16 cellular contexts compared by ENCODE assay signal in the genomic region with DNA sequence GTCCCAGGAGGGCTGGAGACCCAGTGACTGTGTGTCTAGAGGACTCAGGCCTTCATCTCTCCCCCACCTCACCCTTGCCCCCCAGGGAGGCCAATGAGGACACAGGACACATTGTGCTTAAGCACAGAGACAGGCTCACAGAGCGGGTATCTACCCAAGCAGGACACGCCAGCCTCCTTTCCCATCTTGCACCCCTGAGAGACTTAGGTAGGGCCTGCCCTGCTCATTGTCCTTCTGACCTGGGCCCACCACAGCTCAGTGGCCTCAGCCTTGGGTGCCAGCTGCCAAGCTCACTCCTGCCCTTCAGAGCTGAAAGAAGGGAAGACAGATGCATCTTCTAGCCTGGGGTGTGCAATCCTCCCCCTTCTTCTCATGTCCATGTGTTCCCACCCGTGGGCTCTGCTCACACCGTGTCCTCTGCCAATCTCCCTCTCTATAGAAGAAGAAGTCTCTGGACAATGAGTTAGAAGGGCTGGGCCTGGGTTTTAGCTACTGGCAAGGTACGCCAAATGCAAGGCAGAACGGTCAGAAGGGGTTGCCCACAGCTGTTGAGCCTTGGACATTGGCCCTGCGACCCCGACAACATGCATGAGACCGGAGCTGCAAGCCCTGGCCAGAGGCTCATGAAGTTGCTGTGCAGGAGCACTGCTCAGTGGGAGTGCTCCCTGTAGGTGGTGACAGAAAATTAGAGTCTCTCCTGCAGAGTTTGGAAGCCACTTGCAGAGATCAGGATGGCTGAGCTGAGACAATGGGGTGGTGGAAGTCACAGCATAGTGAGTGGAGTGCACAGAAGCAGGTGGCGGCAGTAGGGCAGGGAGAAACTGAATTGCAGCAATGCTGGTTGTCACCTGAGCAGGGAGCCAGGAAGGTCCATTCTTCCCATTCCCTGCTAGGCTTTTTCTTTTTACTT. TPM values are rescaled to one million over a fixed set of nuclear protein-coding genes. Genes with fewer than 3 reads are reported as not detected.
DNase-seq lines count a peak whose midpoint lies in the region; ATAC-seq and TF ChIP-seq lines count a peak whose summit lies in the region.
"Had no signal": no experiment of that assay in that cellular context is flagged by ENCODE, and none has a peak within 500 bp of the region (broad histone marks: within the 10 kb centered on the region; RNA-seq: fewer than 3 reads in every experiment).

No MANE protein-coding gene starts in this region.

- H3K4me3 Mint-ChIP-seq in T-helper 17 cell (no peak overlapping the region), neural crest cell (no peak overlapping the region), osteocyte (ENCODE audit: unreplicated experiment) (no peak overlapping the region)

- no peaks in the 10 kb centered on the region for H3K9me3 ChIP-seq in T-helper 17 cell (ENCODE audit: control insufficient read depth, low read length, poor library complexity, severe bottlenecking)
- H3K9me3 ChIP-seq: A549, Caco-2 had no signal

- H3K9me3 Mint-ChIP-seq in neural crest cell = no peaks in the 10 kb centered on the region
- H3K9me3 Mint-ChIP-seq in osteocyte (ENCODE audit: unreplicated experiment) = no peaks in the 10 kb centered on the region

- H3K27ac Mint-ChIP-seq in T-helper 17 cell (peak overlapping the region; percentile 56), neural crest cell (ENCODE audit: unreplicated experiment) (peak overlapping the region; percentile 57), osteocyte (ENCODE audit: unreplicated experiment) (no peak overlapping the region)

- no peak for TF ChIP-seq CTCF in neural crest cell (conservative IDR thresholded peaks at IDR 0.05)
- no peak for TF ChIP-seq CTCF in osteocyte (IDR thresholded peaks at IDR 0.05)

- H3K36me3 Mint-ChIP-seq in T-helper 17 cell (ENCODE audit: low read depth) (peaks cover 2% of the 10 kb centered on the region), neural crest cell (ENCODE audit: low read depth) (no peaks in the 10 kb centered on the region), osteocyte (ENCODE audit: unreplicated experiment) (no peaks in the 10 kb centered on the region)

- no peak for ATAC-seq in T-helper 17 cell
- ATAC-seq: A549 had no signal

- H3K4me1 Mint-ChIP-seq in T-helper 17 cell (peaks cover 2% of the 10 kb centered on the region), neural crest cell (peaks cover 50% of the 10 kb centered on the region), osteocyte (ENCODE audit: unreplicated experiment) (peaks cover 12% of the 10 kb centered on the region)

- H3K27me3 Mint-ChIP-seq in T-helper 17 cell (peaks cover 27% of the 10 kb centered on the region), neural crest cell (ENCODE audit: low read depth) (no peaks in the 10 kb centered on the region), osteocyte (ENCODE audit: unreplicated experiment) (peaks cover 5% of the 10 kb centered on the region)

- peak; percentile 37 for DNase-seq in activated CD8-positive, alpha-beta memory T cell treated with anti-CD3 and anti-CD28 coated beads for 24 hours
- no peak for DNase-seq in activated CD8-positive, alpha-beta memory T cell treated with anti-CD3 and anti-CD28 coated beads, Interleukin-2, amount 50 U/mL, for 4 hours
- DNase-seq in T-helper 17 cell (no peak), neural crest cell (ENCODE audit: low read depth, low spot score) (no peak), ureter (ENCODE audit: low spot score) (peak; percentile 37), osteocyte (ENCODE audit: extremely low spot score, unreplicated experiment) (no peak), NCI-H345 (lab: John Stamatoyannopoulos, UW) (no peak)
- DNase-seq: AML-193, Caco-2, DMS53, KBM-7, NCI-H1048, NCI-H146, NCI-H2081 treated with DMSO at 0.1 percent for 48 hours, PC-9 had no signal

RNA-seq across cellular contexts. Expression of a gene that starts 32.8 kb away (rescaled TPM):
- 1 to 10 TPM in 1 of 2 donors, under 1 TPM in 1; 0.05 to 1.1 TPM for total RNA-seq in T-helper 17 cell
- total RNA-seq in neural crest cell = 4.9 and 5.5 TPM in 2 replicates
- 1.6 TPM for total RNA-seq in ureter
- total RNA-seq in osteocyte = not detected in 2 replicates
- total RNA-seq: Caco-2 had no signal

RNA-seq across cellular contexts. Expression of a gene that starts 52.4 kb away (rescaled TPM):
- total RNA-seq in T-helper 17 cell (10 to 100 TPM; 37.8 to 51.2 TPM), neural crest cell (41.5 and 47.9 TPM in 2 replicates), ureter (85.7 TPM), osteocyte (46.7 and 47.4 TPM in 2 replicates)

Comparison
In these comparisons a context has a peak if more than half of its experiments do, and no peak if none do; other contexts are left out.
1. DNase-seq: peak in activated CD8-positive, alpha-beta memory T cell treated with anti-CD3 and anti-CD28 coated beads for 24 hours (single experiment) and ureter (single experiment); none in activated CD8-positive, alpha-beta memory T cell treated with anti-CD3 and anti-CD28 coated beads, Interleukin-2, amount 50 U/mL, for 4 hours (single experiment), T-helper 17 cell (0 of 3), neural crest cell (single experiment), osteocyte (single experiment) and NCI-H345 (single experiment).